Comparison of ENCODE assay signal across 22 cellular contexts in genomic region chrX:435536-436122, GRCh38.
"Had no signal": no experiment of that assay in that cellular context is flagged by ENCODE, and none has a peak within 500 bp of the region (broad histone marks: within the 10 kb centered on the region; RNA-seq: fewer than 3 reads in every experiment).

No MANE protein-coding gene starts in this region.

- H3K36me3 Mint-ChIP-seq: activated naive CD8-positive, alpha-beta T cell treated with anti-CD3 and anti-CD28 coated beads, Interleukin-2, amount 10 ng/mL, durations not matched to agents 7 days and 5 days; natural killer cell had no signal

- H3K27me3 Mint-ChIP-seq: activated naive CD8-positive, alpha-beta T cell treated with anti-CD3 and anti-CD28 coated beads, Interleukin-2, amount 10 ng/mL, durations not matched to agents 7 days and 5 days had no signal

- H3K4me1 Mint-ChIP-seq: activated naive CD8-positive, alpha-beta T cell treated with anti-CD3 and anti-CD28 coated beads, Interleukin-2, amount 10 ng/mL, durations not matched to agents 7 days and 5 days had no signal

- H3K9me3 Mint-ChIP-seq: type B pancreatic cell had no signal

- H3K27ac Mint-ChIP-seq: activated naive CD8-positive, alpha-beta T cell treated with anti-CD3 and anti-CD28 coated beads, Interleukin-2, amount 10 ng/mL, durations not matched to agents 7 days and 5 days; natural killer cell; type B pancreatic cell had no signal

- H3K36me3 ChIP-seq: heart right ventricle, neutrophil, right lobe of liver, thoracic aorta had no signal

- H3K4me1 ChIP-seq: heart right ventricle, parathyroid adenoma, right lobe of liver had no signal

- H3K27ac ChIP-seq: heart right ventricle, neutrophil, parathyroid adenoma, right lobe of liver, thoracic aorta had no signal

- H3K4me2 ChIP-seq: smooth muscle cell had no signal

- H3K9me3 ChIP-seq: heart right ventricle, neutrophil, right lobe of liver, thoracic aorta had no signal

- H3K4me3 ChIP-seq: heart right ventricle, lung, right lobe of liver, smooth muscle cell, thoracic aorta had no signal

- ATAC-seq: heart right ventricle, natural killer cell, right lobe of liver, SK-N-SH treated with all-trans-retinoic acid at 6 μM for 48 hours had no signal

- H3K27me3 ChIP-seq: right lobe of liver had no signal

- DNase-seq: activated CD4-positive, alpha-beta T cell treated with anti-CD3 and anti-CD28 coated beads for 1 hour; activated CD4-positive, alpha-beta T cell treated with anti-CD3 and anti-CD28 coated beads, Interleukin-2, amount 50 U/mL, for 1 hour; activated naive CD8-positive, alpha-beta T cell treated with anti-CD3 and anti-CD28 coated beads, Interleukin-2, amount 10 ng/mL, durations not matched to agents 7 days and 5 days; activated T-cell treated with anti-CD3 and anti-CD28 coated beads, Interleukin-2, amount 50 U/mL, for 1 hour; amniotic stem cell; cerebellar nuclear complex; cortex of kidney; heart right ventricle; natural killer cell; stimulated activated CD4-positive, alpha-beta T cell treated with anti-CD3 and anti-CD28 coated beads, Interleukin-2, amount 100 ng/mL, for 48 hours; stimulated activated CD8-positive, alpha-beta memory T cell treated with anti-CD3 and anti-CD28 coated beads, Interleukin-4, amount 100 ng/mL, for 48 hours; stimulated activated naive CD4-positive, alpha-beta T cell had no signal

- H3K4me3 Mint-ChIP-seq: activated naive CD8-positive, alpha-beta T cell treated with anti-CD3 and anti-CD28 coated beads, Interleukin-2, amount 10 ng/mL, durations not matched to agents 7 days and 5 days; natural killer cell; type B pancreatic cell had no signal

- FAIRE-seq: bronchial epithelial cell, keratinocyte had no signal
